Comparison of ENCODE assay signal across 8 cellular contexts in genomic region chr2:22904126-22904684, GRCh38.
DNase-seq lines count a peak whose midpoint lies in the region; ATAC-seq and TF ChIP-seq lines count a peak whose summit lies in the region.

No MANE protein-coding gene starts in this region.

- peak; percentile 24 for DNase-seq in DND-41
- peak; percentile 5 for DNase-seq in RKO (ENCODE audit: low spot score)
- peak; percentile 62 for DNase-seq in hepatocyte (ENCODE audit: low spot score)
- DNase-seq in NOMO-1 (lab: John Stamatoyannopoulos, UW; ENCODE audit: unreplicated experiment in 2 of 2) = no peak

- H4K20me1 ChIP-seq in DND-41 (ENCODE audit: insufficient read depth, low read length) (no peaks in the 10 kb centered on the region), hepatocyte (ENCODE audit: insufficient read depth, poor library complexity, severe bottlenecking) (no peaks in the 10 kb centered on the region)

- no peaks in the 10 kb centered on the region for H3K9me2 ChIP-seq in hepatocyte (replicated peaks; ENCODE audit: insufficient read depth)

- H3K27ac ChIP-seq in DND-41 (ENCODE audit: low read length) (no peak overlapping the region), hepatocyte (no peak overlapping the region)

- ATAC-seq in DND-41 (ENCODE audit: insufficient read depth, low read depth) (0 out of 3 replicates have a peak, but pooled peaks have one; percentile 45), GM21529 (IDR thresholded peaks at IDR 0.05; ENCODE audit: unreplicated experiment) (peak; percentile 74), GM18873 (IDR thresholded peaks at IDR 0.05; ENCODE audit: low FRiP score, unreplicated experiment) (no peak), GM21717 (IDR thresholded peaks at IDR 0.05; ENCODE audit: unreplicated experiment) (no peak), HG03565 (IDR thresholded peaks at IDR 0.05; ENCODE audit: unreplicated experiment) (no peak)

- H3K4me1 ChIP-seq in DND-41 (ENCODE audit: insufficient read depth, low read length) = no peaks in the 10 kb centered on the region
- H3K4me1 ChIP-seq in hepatocyte (ENCODE audit: insufficient read depth) = no peaks in the 10 kb centered on the region

- H3K4me2 ChIP-seq in DND-41 (ENCODE audit: insufficient read depth, low read length) (no peak overlapping the region), hepatocyte (no peak overlapping the region)

- H3K27me3 ChIP-seq in DND-41 (ENCODE audit: insufficient read depth, low read length, poor library complexity) = no peaks in the 10 kb centered on the region
- no peaks in the 10 kb centered on the region for H3K27me3 ChIP-seq in hepatocyte

- H2AFZ ChIP-seq in DND-41 (ENCODE audit: low read depth, low read length) (no peak overlapping the region), hepatocyte (no peak overlapping the region)

- H3K36me3 ChIP-seq in DND-41 (ENCODE audit: insufficient read depth, low read length) (no peaks in the 10 kb centered on the region), hepatocyte (replicated peaks; ENCODE audit: insufficient read depth, low read depth) (no peaks in the 10 kb centered on the region)

- H3K9me3 ChIP-seq in DND-41 (ENCODE audit: insufficient read depth, low read length, severe bottlenecking) = no peaks in the 10 kb centered on the region
- no peaks in the 10 kb centered on the region for H3K9me3 ChIP-seq in hepatocyte (ENCODE audit: low read depth)

- peak; percentile 56 for TF ChIP-seq CTCF in DND-41 (IDR thresholded peaks at IDR 0.05; ENCODE audit: borderline replicate concordance, extremely low read depth, low read length, poor library complexity, severe bottlenecking)
- peak; percentile 56 for TF ChIP-seq CTCF in hepatocyte (IDR thresholded peaks at IDR 0.05; ENCODE audit: poor library complexity)

- H3K4me3 ChIP-seq in DND-41 (ENCODE audit: low read depth in 1 of 2, low read length in 2 of 2) (no peak overlapping the region), hepatocyte (no peak overlapping the region)

- WGBS in hepatocyte (ENCODE audit: low lambda C conversion rate, missing lambda C conversion rate) = 47% methylated on average over 6 of the region's 6 CpGs

- no peak overlapping the region for H3K9ac ChIP-seq in DND-41 (ENCODE audit: low read depth, low read length)

- H3K79me2 ChIP-seq in DND-41 (ENCODE audit: insufficient read depth, low read length) = no peaks in the 10 kb centered on the region
- no peaks in the 10 kb centered on the region for H3K79me2 ChIP-seq in hepatocyte

Comparison
In these comparisons a context has a peak if more than half of its experiments do, and no peak if none do; other contexts are left out.
1. ATAC-seq: peak in DND-41 (single experiment) and GM21529 (single experiment); none in GM18873 (single experiment), GM21717 (single experiment) and HG03565 (single experiment).
2. DNase-seq: peak in DND-41 (single experiment), RKO (single experiment) and hepatocyte (single experiment); none in NOMO-1 (0 of 2).